ENCODE assay signal across 14 cellular contexts in genomic region chr2:138395565-138396306, GRCh38.
DNase-seq lines count a peak whose midpoint lies in the region; ATAC-seq and TF ChIP-seq lines count a peak whose summit lies in the region.
"Had no signal": no experiment of that assay in that cellular context is flagged by ENCODE, and none has a peak within 500 bp of the region (broad histone marks: within the 10 kb centered on the region; RNA-seq: fewer than 3 reads in every experiment).

No MANE protein-coding gene starts in this region.

- peak overlapping the region; percentile 13; the same call in 1 of the 2 replicates for H3K27ac ChIP-seq in ACC112 (ENCODE audit: low read depth, low read length)
- no peak overlapping the region for H3K27ac ChIP-seq in HEK293 (ENCODE audit: extremely low read depth, low read depth, low read length)
- H3K27ac ChIP-seq: esophagus muscularis mucosa, Peyer's patch had no signal

- H3K36me3 ChIP-seq in ACC112 (ENCODE audit: insufficient read depth, low read length), result no peaks in the 10 kb centered on the region
- H3K36me3 ChIP-seq in HEK293 (ENCODE audit: control insufficient read depth in 2 of 2, insufficient read depth in 1 of 2, low read length in 2 of 2), result no peaks in the 10 kb centered on the region
- H3K36me3 ChIP-seq in adipocyte (ENCODE audit: control insufficient read depth, insufficient read depth, low read length, severe bottlenecking), result no peaks in the 10 kb centered on the region
- H3K36me3 ChIP-seq: esophagus muscularis mucosa, Peyer's patch had no signal

- ATAC-seq in left cardiac atrium, result peak; percentile 89 to 97
- ATAC-seq in HG02798 (IDR thresholded peaks at IDR 0.05; ENCODE audit: poor library complexity, unreplicated experiment), result no peak
- no peak for ATAC-seq in GM18861 (IDR thresholded peaks at IDR 0.05; ENCODE audit: unreplicated experiment)

- intact Hi-C loops in left cardiac atrium (cut with DNase I), result no loop called here

- POLR2A ChIA-PET in HEK293 (lab: Yijun Ruan, JAX), result no interaction called here

- H3K27me3 ChIP-seq in ACC112 (ENCODE audit: insufficient read depth, low read length), result no peaks in the 10 kb centered on the region
- H3K27me3 ChIP-seq in adipocyte (replicated peaks; ENCODE audit: control insufficient read depth, insufficient read depth, low read length), result no peaks in the 10 kb centered on the region
- H3K27me3 ChIP-seq: esophagus muscularis mucosa, Peyer's patch had no signal

- CTCF ChIA-PET in HEK293 (lab: Yijun Ruan, JAX), result interaction anchor here (0.7 kb wide), 1 partner anchor 13 kb away, joined by 4 read pairs; no protein-coding TSS in a partner anchor

- H2AFZ ChIP-seq in ACC112 (ENCODE audit: low read length, unreplicated experiment), result peak overlapping the region; percentile 3

- H3K4me3 ChIP-seq in ACC112 (ENCODE audit: low read depth, low read length), result no peak overlapping the region
- H3K4me3 ChIP-seq in HEK293 (ENCODE audit: low read depth, low read length), result no peak overlapping the region
- peak overlapping the region; percentile 2 for H3K4me3 ChIP-seq in adipocyte (ENCODE audit: low read length)
- H3K4me3 ChIP-seq: esophagus muscularis mucosa, Peyer's patch had no signal

- no peak for TF ChIP-seq CTCF in HEK293 (tag by site-specific recombination; IDR thresholded peaks at IDR 0.05)

- DNase-seq in adipocyte (ENCODE audit: low read depth) (peak; percentile 44), left cardiac atrium (peak; percentile 60), activated T-cell treated with anti-CD3 and anti-CD28 coated beads for 4 hours (no peak), UCSD-AML1 (lab: John Stamatoyannopoulos, UW; ENCODE audit: unreplicated experiment) (no peak)
- DNase-seq: activated CD4-positive, alpha-beta T cell treated with anti-CD3 and anti-CD28 coated beads, Interleukin-2, amount 50 U/mL, for 4 hours; amniotic stem cell; NCI-H1105 treated with DMSO at 0.1 percent for 48 hours; Peyer's patch; small intestine had no signal

- H3K9ac ChIP-seq in adipocyte (ENCODE audit: low read length), result no peak overlapping the region

- H3K9me3 ChIP-seq in HEK293 (ENCODE audit: control insufficient read depth, insufficient read depth, low read depth, low read length) (no peaks in the 10 kb centered on the region), adipocyte (ENCODE audit: control insufficient read depth, low read length) (no peaks in the 10 kb centered on the region)
- H3K9me3 ChIP-seq: esophagus muscularis mucosa, Peyer's patch had no signal

- H3K79me2 ChIP-seq in ACC112 (ENCODE audit: control insufficient read depth, insufficient read depth, low read length, unreplicated experiment), result no peaks in the 10 kb centered on the region

- H3K4me1 ChIP-seq in ACC112 (ENCODE audit: control insufficient read depth, insufficient read depth, low read length, unreplicated experiment) (peaks cover 23% of the 10 kb centered on the region), HEK293 (ENCODE audit: control insufficient read depth, insufficient read depth, low read length) (no peaks in the 10 kb centered on the region), adipocyte (ENCODE audit: control insufficient read depth, insufficient read depth, low read length) (peaks cover 24% of the 10 kb centered on the region)
- H3K4me1 ChIP-seq: Peyer's patch had no signal

TF ChIP-seq in HEK293, 187 proteins besides CTCF, POLR2A, EP300 and RAD21:
- peak; percentile 72; the same call in 1 of the 2 replicates for TF ChIP-seq ZIC2 (tag by site-specific recombination; IDR thresholded peaks at IDR 0.05)
- TF ChIP-seq SCRT2 (tag by site-specific recombination; IDR thresholded peaks at IDR 0.05), result peak; percentile 32; the same call in 1 of the 2 replicates
- TF ChIP-seq SALL2 (tag by site-specific recombination; IDR thresholded peaks at IDR 0.05; ENCODE audit: borderline replicate concordance), result no peak

Comparison
In these comparisons a context has a peak if more than half of its experiments do, and no peak if none do; other contexts are left out.
1. DNase-seq: peak in adipocyte (single experiment) and left cardiac atrium (single experiment); none in activated T-cell treated with anti-CD3 and anti-CD28 coated beads for 4 hours (single experiment) and UCSD-AML1 (single experiment).
2. ATAC-seq: peak in left cardiac atrium (2 of 2); none in HG02798 (single experiment) and GM18861 (single experiment).